Comparison of ENCODE assay signal across 17 cellular contexts in the genomic region with DNA sequence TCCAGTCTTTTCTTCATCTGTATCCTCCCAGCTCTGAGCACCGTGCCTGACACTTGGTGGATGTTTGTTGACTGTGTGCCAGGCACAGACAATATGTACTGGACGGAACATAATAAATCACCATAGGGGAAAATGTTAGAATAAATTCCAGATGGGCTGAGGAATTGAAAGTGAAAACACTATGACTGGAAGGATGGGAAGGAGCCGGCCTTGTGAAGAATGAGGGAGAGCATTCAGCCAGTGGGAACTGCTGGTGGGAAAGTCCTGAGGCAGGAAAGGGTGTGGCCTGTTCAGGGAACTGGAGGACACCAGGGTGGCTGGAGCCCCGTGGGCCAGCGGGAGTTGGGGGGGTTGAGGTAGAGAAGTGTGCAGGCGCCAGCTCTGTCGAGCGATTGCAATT.
A peak's percentile ranks its signal among the peaks of the same experiment; 100 is the strongest.
DNase-seq lines count a peak whose midpoint lies in the region; ATAC-seq and TF ChIP-seq lines count a peak whose summit lies in the region.
"Had no signal": no experiment of that assay in that cellular context is flagged by ENCODE, and none has a peak within 500 bp of the region (broad histone marks: within the 10 kb centered on the region; RNA-seq: fewer than 3 reads in every experiment).

No MANE protein-coding gene starts in this region.

- no peak for TF ChIP-seq CTCF in A673 (conservative IDR thresholded peaks at IDR 0.05; ENCODE audit: low read depth, low read length)
- TF ChIP-seq CTCF in brain microvascular endothelial cell (IDR thresholded peaks at IDR 0.05; ENCODE audit: low read depth, low read length, missing control alignments) = no peak

- H3K4me3 ChIP-seq in A673 (ENCODE audit: low read depth, low read length, poor library complexity, severe bottlenecking) (no peak overlapping the region), brain microvascular endothelial cell (ENCODE audit: low read depth, low read length) (no peak overlapping the region)
- H3K4me3 ChIP-seq: GM12878 had no signal

- intact Hi-C loops in A673 (cut with micrococcal nuclease; ENCODE audit: unreplicated experiment) = no loop called here

- H3K36me3 ChIP-seq in A673 (ENCODE audit: insufficient read depth, low read length, poor library complexity, severe bottlenecking) (peaks cover 26% of the 10 kb centered on the region), brain microvascular endothelial cell (replicated peaks) (peaks cover 37% of the 10 kb centered on the region)

- DNase-seq in A673 (ENCODE audit: low spot score) = peak; percentile 19
- DNase-seq in EH (ENCODE audit: low read depth) = peak; percentile 88
- DNase-seq in brain microvascular endothelial cell = peak; percentile 53
- DNase-seq in foreskin melanocyte = peak; percentile 15
- DNase-seq in medulla oblongata (ENCODE audit: extremely low spot score) = no peak
- no peak for DNase-seq in mesenteric fat pad (ENCODE audit: low spot score)
- DNase-seq: Caco-2; central memory CD4-positive, alpha-beta T cell; effector memory CD4-positive, alpha-beta T cell; kidney glomerular epithelial cell; NCI-H1417; NCI-H2171; NCI-H69; stimulated activated naive B cell treated with anti-CD40 and anti-IgM and Interleukin-4, amounts not matched to agents 10 μg/mL and 1 μg/mL and 100 μg/mL, for 72 hours had no signal

- POLR2A ChIA-PET in A673 (lab: Charles Lee; ENCODE audit: low non-redundant PET) = no interaction called here

- in situ Hi-C loops in brain microvascular endothelial cell (cut with HindIII; ENCODE audit: low pct_ligation_motif_present, low sequenced_read_pairs) = no loop called here

- CTCF ChIA-PET in A673 (lab: Charles Lee) = no interaction called here

- ATAC-seq in HG02938 (IDR thresholded peaks at IDR 0.05; ENCODE audit: unreplicated experiment) (no peak), GM19035 (IDR thresholded peaks at IDR 0.05; ENCODE audit: unreplicated experiment) (no peak)
- ATAC-seq: GM12878; stimulated activated naive B cell treated with anti-CD40 and anti-IgM and Interleukin-4, amounts not matched to agents 10 μg/mL and 1 μg/mL and 100 μg/mL, for 72 hours had no signal

- H3K27ac ChIP-seq in A673 (ENCODE audit: low read depth, low read length, poor library complexity, severe bottlenecking) (no peak overlapping the region), brain microvascular endothelial cell (peak overlapping the region; percentile 32)

- no TSS peak for BruUV-seq in A673 (replicated peaks; lab: Mats Ljungman, UMichigan)

- no peaks in the 10 kb centered on the region for H3K27me3 ChIP-seq in A673 (replicated peaks; ENCODE audit: insufficient read depth, low read depth, low read length, poor library complexity)
- no peaks in the 10 kb centered on the region for H3K27me3 ChIP-seq in brain microvascular endothelial cell (replicated peaks)

- no peaks in the 10 kb centered on the region for H3K9me3 ChIP-seq in A673 (ENCODE audit: low read depth, low read length, poor library complexity, severe bottlenecking)
- H3K9me3 ChIP-seq: Caco-2 had no signal

- H3K4me1 ChIP-seq in A673 (ENCODE audit: insufficient read depth, low read length, poor library complexity, severe bottlenecking) = no peaks in the 10 kb centered on the region
- H3K4me1 ChIP-seq: Caco-2 had no signal

Comparison
In these comparisons a context has a peak if more than half of its experiments do, and no peak if none do; other contexts are left out.
1. DNase-seq: peak in A673 (single experiment), EH (single experiment), brain microvascular endothelial cell (single experiment) and foreskin melanocyte (single experiment); none in medulla oblongata (single experiment) and mesenteric fat pad (single experiment).